1 cellular context compared by ENCODE assay signal in the genomic region with DNA sequence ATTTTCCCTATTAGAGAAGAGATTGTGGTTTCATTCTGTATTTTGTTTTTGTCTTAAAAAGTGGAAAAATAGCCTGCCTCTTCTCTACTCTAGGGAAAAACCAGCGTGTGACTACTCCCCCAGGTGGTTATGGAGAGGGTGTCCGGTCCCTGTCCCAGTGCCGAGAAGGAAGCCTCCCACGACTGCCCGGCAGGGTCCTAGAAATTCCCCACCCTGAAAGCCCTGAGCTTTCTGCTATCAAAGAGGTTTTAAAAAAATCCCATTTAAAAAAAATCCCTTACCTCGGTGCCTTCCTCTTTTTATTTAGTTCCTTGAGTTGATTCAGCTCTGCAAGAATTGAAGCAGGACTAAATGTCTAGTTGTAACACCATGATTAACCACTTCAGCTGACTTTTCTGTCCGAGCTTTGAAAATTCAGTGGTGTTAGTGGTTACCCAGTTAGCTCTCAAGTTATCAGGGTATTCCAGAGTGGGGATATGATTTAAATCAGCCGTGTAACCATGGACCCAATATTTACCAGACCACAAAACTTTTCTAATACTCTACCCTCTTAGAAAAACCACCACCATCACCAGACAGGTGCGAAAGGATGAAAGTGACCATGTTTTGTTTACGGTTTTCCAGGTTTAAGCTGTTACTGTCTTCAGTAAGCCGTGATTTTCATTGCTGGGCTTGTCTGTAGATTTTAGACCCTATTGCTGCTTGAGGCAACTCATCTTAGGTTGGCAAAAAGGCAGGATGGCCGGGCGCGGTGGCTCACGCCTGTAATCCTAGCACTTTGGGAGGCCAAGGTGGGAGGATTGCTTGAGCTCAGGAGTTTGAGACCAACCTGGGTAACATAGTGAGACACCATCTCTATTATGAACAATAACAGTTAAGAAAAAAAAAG.
TF ChIP-seq lines count a peak whose summit lies in the region.

No MANE protein-coding gene starts in this region.

TF ChIP-seq in HepG2, 621 proteins besides CTCF, POLR2A, EP300 and RAD21:
- TF ChIP-seq ZBTB42 (CRISPR knock-in tag; IDR thresholded peaks at IDR 0.05) (no peak), SATB2 (CRISPR knock-in tag; IDR thresholded peaks at IDR 0.05) (no peak), ZFP1 (CRISPR knock-in tag; IDR thresholded peaks at IDR 0.05) (no peak), STAG1 (CRISPR knock-in tag; IDR thresholded peaks at IDR 0.05) (peak; percentile 30; the same call in 1 of the 2 replicates)
